15 cellular contexts compared by ENCODE assay signal in genomic region chr1:164675342-164675904, GRCh38.
A peak's percentile ranks its signal among the peaks of the same experiment; 100 is the strongest.
DNase-seq lines count a peak whose midpoint lies in the region; ATAC-seq and TF ChIP-seq lines count a peak whose summit lies in the region.
"Had no signal": no experiment of that assay in that cellular context is flagged by ENCODE, and none has a peak within 500 bp of the region (broad histone marks: within the 10 kb centered on the region; RNA-seq: fewer than 3 reads in every experiment).

No MANE protein-coding gene starts in this region.

- H3K36me3 Mint-ChIP-seq in progenitor cell of endocrine pancreas (ENCODE audit: insufficient read depth) (peaks cover 9% of the 10 kb centered on the region), H9 (ENCODE audit: insufficient read depth in 1 of 3, low read depth in 3 of 3) (peaks cover 8 to 18% (median 16%) of the 10 kb centered on the region in 3 experiments; a peak in 6 of 7 replicates)
- H3K36me3 Mint-ChIP-seq: activated naive CD8-positive, alpha-beta T cell treated with anti-CD3 and anti-CD28 coated beads for 36 hours; T-cell had no signal

- peaks cover 3% of the 10 kb centered on the region; the same call in 1 of the 2 replicates for H3K9me1 ChIP-seq in IMR-90 (ENCODE audit: insufficient read depth, low read length)

- H2BK12ac ChIP-seq in H9 (ENCODE audit: insufficient read length, low read depth, low read length) = no peak overlapping the region

- peaks cover 0 to 5% of the 10 kb centered on the region in 2 experiments for H3K36me3 ChIP-seq in SK-N-SH (replicated peaks in 1 of 2; ENCODE audit: control insufficient read depth in 1 of 2, insufficient read depth in 2 of 2, low read length in 1 of 2)
- peaks cover 5% of the 10 kb centered on the region; the same call in 1 of the 2 replicates for H3K36me3 ChIP-seq in IMR-90 (ENCODE audit: control insufficient read depth, insufficient read depth, low read length)

- H2AK9ac ChIP-seq in IMR-90 (replicated peaks; ENCODE audit: low read depth, low read length, poor library complexity) = no peak overlapping the region

- no peak for DNase-seq in SK-N-SH
- DNase-seq in IMR-90 = peak; percentile 17
- peak; percentile 42 for DNase-seq in choroid plexus epithelial cell (ENCODE audit: low read depth)
- DNase-seq in progenitor cell of endocrine pancreas (ENCODE audit: low spot score, unreplicated experiment) = no peak
- no peak for DNase-seq in H9
- DNase-seq: activated naive CD8-positive, alpha-beta T cell treated with anti-CD3 and anti-CD28 coated beads for 36 hours; CD4-positive, alpha-beta T cell; NCI-H1930; T-cell had no signal

- no peak overlapping the region for H2AFZ ChIP-seq in SK-N-SH (ENCODE audit: low read depth)
- H2AFZ ChIP-seq in IMR-90 (replicated peaks; ENCODE audit: low read length, poor library complexity) = no peak overlapping the region
- no peak overlapping the region for H2AFZ ChIP-seq in H9 (ENCODE audit: low read length)

- H3K56ac ChIP-seq in IMR-90 (ENCODE audit: extremely low read depth, insufficient read depth, low read length) (no peak overlapping the region), H9 (ENCODE audit: insufficient read length, low read depth, low read length) (no peak overlapping the region)

- dilution Hi-C loops in IMR-90 (cut with HindIII; ENCODE audit: low sequenced_read_pairs, unreplicated experiment) = no loop called here

- H3K4me1 ChIP-seq in SK-N-SH (ENCODE audit: control insufficient read depth in 1 of 2, insufficient read depth in 2 of 2, low read depth in 1 of 2, low read length in 1 of 2) (peaks cover 0 to 12% of the 10 kb centered on the region in 2 experiments; a peak in 2 of 4 replicates), IMR-90 (ENCODE audit: control insufficient read depth, insufficient read depth, low read length) (peaks cover 13% of the 10 kb centered on the region), H9 (ENCODE audit: insufficient read depth, low read length) (peaks cover 5% of the 10 kb centered on the region)

- H3K27me3 ChIP-seq in SK-N-SH (ENCODE audit: insufficient read depth) (no peaks in the 10 kb centered on the region), IMR-90 (ENCODE audit: control insufficient read depth, insufficient read depth, low read length) (no peaks in the 10 kb centered on the region), H9 (ENCODE audit: insufficient read depth, low read length) (no peaks in the 10 kb centered on the region)

- intact Hi-C loops in IMR-90 (cut with micrococcal nuclease) = no loop called here

- BruUV-seq in IMR-90 (replicated peaks; lab: Mats Ljungman, UMichigan) = no TSS peak

- H4K20me1 ChIP-seq in SK-N-SH (ENCODE audit: insufficient read depth) = no peaks in the 10 kb centered on the region
- no peaks in the 10 kb centered on the region for H4K20me1 ChIP-seq in IMR-90 (ENCODE audit: insufficient read depth, low read length)
- peaks cover 2% of the 10 kb centered on the region for H4K20me1 ChIP-seq in H9 (ENCODE audit: control insufficient read depth, insufficient read depth, insufficient read length)

- H3K27ac Mint-ChIP-seq in progenitor cell of endocrine pancreas (peak overlapping the region; percentile 55), H9 (peak overlapping the region in 1 of 3 experiments; percentile 15; a peak in 1 of 7 replicates)
- H3K27ac Mint-ChIP-seq: activated naive CD8-positive, alpha-beta T cell treated with anti-CD3 and anti-CD28 coated beads for 36 hours; CD4-positive, alpha-beta T cell; stimulated activated naive CD8-positive, alpha-beta T cell treated with anti-CD3 and anti-CD28 coated beads, Interleukin-15, Interleukin-2, amounts not matched to agents 100 ng/mL and 50 ng/mL, for 24 hours; T-cell had no signal

- H3K9me3 Mint-ChIP-seq in progenitor cell of endocrine pancreas (ENCODE audit: low read depth) (no peaks in the 10 kb centered on the region), H9 (no peaks in the 10 kb centered on the region)
- H3K9me3 Mint-ChIP-seq: activated naive CD8-positive, alpha-beta T cell treated with anti-CD3 and anti-CD28 coated beads for 36 hours; CD4-positive, alpha-beta T cell; stimulated activated naive CD8-positive, alpha-beta T cell treated with anti-CD3 and anti-CD28 coated beads, Interleukin-15, Interleukin-2, amounts not matched to agents 100 ng/mL and 50 ng/mL, for 24 hours had no signal

- no peaks in the 10 kb centered on the region for H3K9me3 ChIP-seq in SK-N-SH
- no peaks in the 10 kb centered on the region for H3K9me3 ChIP-seq in IMR-90 (ENCODE audit: control insufficient read depth, insufficient read depth, low read length)
- H3K9me3 ChIP-seq in H9 (ENCODE audit: control insufficient read depth, low read depth, low read length) = no peaks in the 10 kb centered on the region

- H3K27ac ChIP-seq in SK-N-SH (ENCODE audit: low read depth in 2 of 2, low read length in 1 of 2) = no peak overlapping the region
- H3K27ac ChIP-seq in IMR-90 (ENCODE audit: insufficient read depth, low read length) = no peak overlapping the region
- no peak overlapping the region for H3K27ac ChIP-seq in H9 (ENCODE audit: insufficient read length, low read depth, low read length)
- H3K27ac ChIP-seq: 22Rv1 had no signal

- H3K79me1 ChIP-seq in IMR-90 (ENCODE audit: low read depth in 1 of 2, low read length in 2 of 2) = peaks cover 2 to 10% of the 10 kb centered on the region in 2 experiments; a peak in 3 of 4 replicates
- peaks cover 9% of the 10 kb centered on the region for H3K79me1 ChIP-seq in H9 (ENCODE audit: insufficient read depth, low read depth, low read length, poor library complexity, severe bottlenecking)

- in situ Hi-C loops in IMR-90 (cut with MboI; ENCODE audit: low sequenced_read_pairs) = no loop called here

- no peaks in the 10 kb centered on the region for H3K79me2 ChIP-seq in SK-N-SH (ENCODE audit: insufficient read depth)
- H3K79me2 ChIP-seq in H9 (ENCODE audit: insufficient read depth, low read length) = peaks cover 13% of the 10 kb centered on the region; the same call in 1 of the 2 replicates

- no peak for TF ChIP-seq EP300 in SK-N-SH (IDR thresholded peaks at IDR 0.05; ENCODE audit: borderline replicate concordance in 1 of 2, low read depth in 1 of 2, low read length in 1 of 2)

- H3T11ph ChIP-seq in H9 (ENCODE audit: low read length) = no peak overlapping the region

- H4K8ac ChIP-seq in IMR-90 (ENCODE audit: low read depth in 2 of 2, low read length in 2 of 2) (no peak overlapping the region), H9 (replicated peaks; ENCODE audit: insufficient read length, low read depth, low read length) (no peak overlapping the region)

- TF ChIP-seq CTCF in SK-N-SH (IDR thresholded peaks at IDR 0.05) (no peak), IMR-90 (conservative IDR thresholded peaks at IDR 0.05; ENCODE audit: low read depth, low read length) (no peak), choroid plexus epithelial cell (conservative IDR thresholded peaks at IDR 0.05; ENCODE audit: low read depth, low read length) (no peak), progenitor cell of endocrine pancreas (IDR thresholded peaks at IDR 0.05; ENCODE audit: unreplicated experiment) (no peak), H9 (conservative IDR thresholded peaks at IDR 0.05) (no peak)

- no peak overlapping the region for H3K18ac ChIP-seq in IMR-90 (ENCODE audit: low read depth, low read length)
- no peak overlapping the region for H3K18ac ChIP-seq in H9 (ENCODE audit: insufficient read length, low read depth, low read length)

- H3K4me3 Mint-ChIP-seq in progenitor cell of endocrine pancreas (ENCODE audit: low read depth) (no peak overlapping the region), H9 (no peak overlapping the region)
- H3K4me3 Mint-ChIP-seq: activated naive CD8-positive, alpha-beta T cell treated with anti-CD3 and anti-CD28 coated beads for 36 hours; CD4-positive, alpha-beta T cell; central memory CD8-positive, alpha-beta T cell; stimulated activated naive CD8-positive, alpha-beta T cell treated with anti-CD3 and anti-CD28 coated beads, Interleukin-15, Interleukin-2, amounts not matched to agents 100 ng/mL and 50 ng/mL, for 24 hours; T-cell had no signal

- POLR2A ChIA-PET in SK-N-SH (lab: Yijun Ruan, JAX) = no interaction called here
- POLR2A ChIA-PET in IMR-90 (lab: Charles Lee; ENCODE audit: unreplicated experiment) = no interaction called here

- H2BK120ac ChIP-seq in IMR-90 (ENCODE audit: low read depth, low read length) (no peak overlapping the region), H9 (ENCODE audit: low read depth, low read length, poor library complexity, severe bottlenecking) (no peak overlapping the region)

- H4K91ac ChIP-seq in IMR-90 (ENCODE audit: insufficient read depth, low read depth, low read length) = no peak overlapping the region
- no peak overlapping the region for H4K91ac ChIP-seq in H9 (ENCODE audit: insufficient read length, low read depth, low read length)

- H3K4me2 ChIP-seq in SK-N-SH (no peak overlapping the region), IMR-90 (ENCODE audit: low read depth, low read length) (no peak overlapping the region), H9 (ENCODE audit: insufficient read depth, insufficient read length, low read length) (no peak overlapping the region)

- H3K14ac ChIP-seq in IMR-90 (replicated peaks; ENCODE audit: low read depth, low read length) (no peak overlapping the region), H9 (ENCODE audit: insufficient read depth, low read length) (no peak overlapping the region)

- H2BK5ac ChIP-seq in IMR-90 (ENCODE audit: low read depth, low read length, poor library complexity, severe bottlenecking) (no peak overlapping the region), H9 (ENCODE audit: insufficient read length, low read length) (no peak overlapping the region)

- no peak overlapping the region for H2AK5ac ChIP-seq in IMR-90 (ENCODE audit: low read depth, low read length)
- H2AK5ac ChIP-seq in H9 (ENCODE audit: insufficient read length, low read length) = no peak overlapping the region

- H2BK15ac ChIP-seq in IMR-90 (ENCODE audit: low read depth, low read length) (no peak overlapping the region), H9 (ENCODE audit: low read depth, low read length) (no peak overlapping the region)

- H4K5ac ChIP-seq in IMR-90 (ENCODE audit: low read depth, low read length) (no peak overlapping the region), H9 (ENCODE audit: insufficient read length, low read depth, low read length) (no peak overlapping the region)

- H3F3A ChIP-seq in SK-N-SH (replicated peaks; ENCODE audit: insufficient read depth) = no peaks in the 10 kb centered on the region

- no peak overlapping the region for H3K9ac ChIP-seq in SK-N-SH
- no peak overlapping the region for H3K9ac ChIP-seq in IMR-90 (ENCODE audit: low read depth, low read length)
- H3K9ac ChIP-seq in H9 (ENCODE audit: extremely low read depth, insufficient read length, low read length) = no peak overlapping the region

- H3K23me2 ChIP-seq in H9 (ENCODE audit: insufficient read length, low read depth, low read length, poor library complexity, severe bottlenecking) = no peaks in the 10 kb centered on the region

- H3K4ac ChIP-seq in IMR-90 (ENCODE audit: low read depth, low read length) (no peak overlapping the region), H9 (ENCODE audit: low read depth, low read length) (no peak overlapping the region)

- TF ChIP-seq RAD21 in SK-N-SH (IDR thresholded peaks at IDR 0.05; ENCODE audit: low read length) (no peak), IMR-90 (IDR thresholded peaks at IDR 0.05; ENCODE audit: low read length) (no peak)

- CTCF ChIA-PET in SK-N-SH (lab: Yijun Ruan, JAX) (interaction anchor here (1.9 to 3.1 kb wide), 2 partner anchors 14 to 15 kb away, joined by 5 to 13 read pairs; no protein-coding TSS in a partner anchor), IMR-90 (lab: Yijun Ruan, JAX) (no interaction called here)

- ATAC-seq in SK-N-SH treated with all-trans-retinoic acid at 6 μM for 48 hours (peak; percentile 34), IMR-90 (ENCODE audit: low read depth) (no peak), HG02981 (IDR thresholded peaks at IDR 0.05; ENCODE audit: unreplicated experiment) (no peak), GM18870 (IDR thresholded peaks at IDR 0.05; ENCODE audit: unreplicated experiment) (no peak)
- ATAC-seq: T-cell had no signal

- 96% methylated on average over 4 of the region's 4 CpGs for WGBS in SK-N-SH (ENCODE audit: low lambda C conversion rate)
- no CpG with 5 or more reads among the region's 4 CpGs for WGBS in IMR-90 (ENCODE audit: extremely low coverage in 2 of 2, insufficient read length in 1 of 2), 2 experiments
- WGBS in H9 (ENCODE audit: extremely low coverage, insufficient read length, low lambda C conversion rate) = no CpG with 5 or more reads among the region's 4 CpGs

- H3K27me3 Mint-ChIP-seq in progenitor cell of endocrine pancreas (no peaks in the 10 kb centered on the region), H9 (ENCODE audit: low read depth) (no peaks in the 10 kb centered on the region)
- H3K27me3 Mint-ChIP-seq: activated naive CD8-positive, alpha-beta T cell treated with anti-CD3 and anti-CD28 coated beads for 36 hours; CD4-positive, alpha-beta T cell; central memory CD8-positive, alpha-beta T cell; stimulated activated naive CD8-positive, alpha-beta T cell treated with anti-CD3 and anti-CD28 coated beads, Interleukin-15, Interleukin-2, amounts not matched to agents 100 ng/mL and 50 ng/mL, for 24 hours had no signal

- H3K23ac ChIP-seq in IMR-90 (ENCODE audit: low read depth, low read length) (no peak overlapping the region), H9 (ENCODE audit: insufficient read length, low read depth, low read length) (no peak overlapping the region)

- no peak for TF ChIP-seq POLR2A in IMR-90 (IDR thresholded peaks at IDR 0.05; ENCODE audit: low read depth, low read length)

- no peaks in the 10 kb centered on the region for H3K9me2 ChIP-seq in SK-N-SH

- H3K4me1 Mint-ChIP-seq in progenitor cell of endocrine pancreas (ENCODE audit: low read depth) = peaks cover 35% of the 10 kb centered on the region
- H3K4me1 Mint-ChIP-seq in H9 = peaks cover 19 to 34% of the 10 kb centered on the region in 2 experiments
- H3K4me1 Mint-ChIP-seq: central memory CD8-positive, alpha-beta T cell had no signal

- H3K4me3 ChIP-seq in SK-N-SH (ENCODE audit: low read depth in 2 of 2, low read length in 1 of 2) (no peak overlapping the region), IMR-90 (ENCODE audit: insufficient read depth, low read depth, low read length) (no peak overlapping the region), choroid plexus epithelial cell (ENCODE audit: low read depth, low read length) (no peak overlapping the region)

- H2BK20ac ChIP-seq in IMR-90 (ENCODE audit: low read depth, low read length) = no peak overlapping the region
- no peak overlapping the region for H2BK20ac ChIP-seq in H9 (ENCODE audit: low read depth, low read length, poor library complexity, severe bottlenecking)

Comparison
In these comparisons a context has a peak if more than half of its experiments do, and no peak if none do; other contexts are left out.
1. DNase-seq: peak in IMR-90 (single experiment) and choroid plexus epithelial cell (single experiment); none in SK-N-SH (single experiment), progenitor cell of endocrine pancreas (single experiment) and H9 (single experiment).